In the genomic region with DNA sequence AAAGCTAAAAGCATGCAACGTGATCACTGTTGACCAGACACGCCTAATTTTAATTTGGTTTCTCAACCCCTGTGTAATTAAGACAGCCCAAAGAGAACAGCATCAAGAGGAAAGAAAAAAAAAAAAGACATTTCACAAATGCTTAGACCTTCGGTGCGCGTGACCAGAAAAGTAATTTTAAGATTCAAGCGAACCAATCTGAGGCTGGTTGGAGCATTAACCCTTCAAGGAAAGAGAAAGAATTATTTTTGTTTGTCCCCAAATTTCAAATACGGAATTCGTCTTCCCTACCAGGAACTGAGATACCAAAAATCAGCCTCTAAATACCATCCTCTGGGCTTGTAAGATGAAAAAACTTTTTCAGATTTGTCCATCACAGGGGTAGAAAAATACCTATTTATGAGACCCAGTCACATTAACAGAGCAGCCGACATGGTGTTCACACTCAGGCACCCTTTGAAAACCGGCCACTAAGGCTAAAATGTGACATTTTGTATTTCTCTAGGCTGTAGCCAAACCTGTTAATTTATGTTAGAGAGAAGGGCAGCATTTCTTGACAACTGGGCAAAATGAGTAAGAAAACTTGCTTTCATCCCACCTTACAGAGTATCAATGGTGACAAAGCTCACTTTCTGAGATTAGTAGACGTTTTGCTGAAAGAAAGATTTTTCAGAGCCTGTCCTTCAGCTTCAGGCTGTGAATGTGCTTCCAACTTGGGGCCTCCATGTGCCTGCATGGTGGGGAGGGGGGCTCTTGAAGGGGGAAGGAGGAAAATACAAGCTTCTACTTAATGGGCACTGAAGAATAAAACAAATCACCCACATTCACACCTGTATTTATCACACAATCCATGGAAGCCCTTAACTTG, we compare ENCODE assay signal across 8 cellular contexts.
DNase-seq lines count a peak whose midpoint lies in the region; ATAC-seq and TF ChIP-seq lines count a peak whose summit lies in the region.

No MANE protein-coding gene starts in this region.

- H3K9ac ChIP-seq in skeletal muscle tissue (ENCODE audit: low read depth in 1 of 3, low read length in 3 of 3) = peak overlapping the region; percentile 24 to 77 (median 57)

- no peaks in the 10 kb centered on the region for H3K27me3 ChIP-seq in esophagus muscularis mucosa
- H3K27me3 ChIP-seq in skeletal muscle tissue (ENCODE audit: control insufficient read depth in 3 of 3, insufficient read depth in 3 of 3, low read length in 3 of 3) = no peaks in the 10 kb centered on the region

- ATAC-seq in GM21717 (IDR thresholded peaks at IDR 0.05; ENCODE audit: unreplicated experiment) = peak; percentile 2
- no peak for ATAC-seq in HG02678 (IDR thresholded peaks at IDR 0.05; ENCODE audit: unreplicated experiment)

- no peaks in the 10 kb centered on the region for H3K9me3 ChIP-seq in esophagus muscularis mucosa
- no peaks in the 10 kb centered on the region for H3K9me3 ChIP-seq in skeletal muscle tissue (ENCODE audit: control insufficient read depth in 3 of 3, low read length in 3 of 3)

- H3K4me3 ChIP-seq in esophagus muscularis mucosa = peak overlapping the region; percentile 45 to 61 (median 54)
- peak overlapping the region; percentile 62 to 68 (median 67) for H3K4me3 ChIP-seq in skeletal muscle tissue (ENCODE audit: low read length in 3 of 3)

- intact Hi-C loops in esophagus muscularis mucosa (cut with DNase I) (no loop called here), posterior vena cava (cut with DNase I) (no loop called here)

- WGBS in esophagus muscularis mucosa = 39% methylated on average over 11 of the region's 11 CpGs

- CTCF ChIA-PET in RWPE1 (lab: Yijun Ruan, JAX) = interaction anchor here (0.7 to 1.8 kb wide), 3 partner anchors 17 to 841 kb away, joined by 3 to 11 read pairs (median 5); no protein-coding TSS in a partner anchor

- DNase-seq in RWPE1 (ENCODE audit: low spot score) = no peak
- DNase-seq in esophagus muscularis mucosa (ENCODE audit: extremely low spot score) = no peak
- DNase-seq in posterior vena cava (ENCODE audit: low spot score) = no peak
- DNase-seq in anterior cingulate cortex (lab: John Stamatoyannopoulos, UW) = no peak
- DNase-seq in ecto neural progenitor cell (ENCODE audit: low spot score) = no peak

- no peak for TF ChIP-seq CTCF in RWPE1 (conservative IDR thresholded peaks at IDR 0.05; ENCODE audit: low read depth)
- TF ChIP-seq CTCF in esophagus muscularis mucosa (IDR thresholded peaks at IDR 0.05) = no peak

- H3K27ac ChIP-seq in RWPE1 (peak overlapping the region; percentile 98), esophagus muscularis mucosa (replicated peaks in 1 of 4) (peak overlapping the region; percentile 81 to 84 (median 84)), skeletal muscle tissue (ENCODE audit: low read depth, low read length) (peak overlapping the region; percentile 82)

- no peak for TF ChIP-seq EP300 in esophagus muscularis mucosa (IDR thresholded peaks at IDR 0.05)

- no peak for TF ChIP-seq POLR2A in esophagus muscularis mucosa (IDR thresholded peaks at IDR 0.05; ENCODE audit: low read depth)

- POLR2A ChIA-PET in RWPE1 (lab: Yijun Ruan, JAX; ENCODE audit: low non-redundant PET) = interaction anchor here (1.0 kb wide), 1 partner anchor 45 kb away, joined by 9 read pairs; no protein-coding TSS in a partner anchor

- peaks cover 77 to 95% (median 92%) of the 10 kb centered on the region in 4 donors for H3K4me1 ChIP-seq in esophagus muscularis mucosa
- H3K4me1 ChIP-seq in skeletal muscle tissue (ENCODE audit: control insufficient read depth in 3 of 3, insufficient read depth in 3 of 3, low read length in 3 of 3) = peaks cover 73 to 84% (median 78%) of the 10 kb centered on the region in 3 donors

- H3K36me3 ChIP-seq in esophagus muscularis mucosa (peaks cover 0 to 7% (median 0%) of the 10 kb centered on the region in 4 donors), skeletal muscle tissue (ENCODE audit: control insufficient read depth in 3 of 3, insufficient read depth in 3 of 3, low read length in 3 of 3) (peaks cover 0 to 2% (median 0%) of the 10 kb centered on the region in 3 donors)
